Comparison of ENCODE assay signal across 9 cellular contexts in the genomic region with DNA sequence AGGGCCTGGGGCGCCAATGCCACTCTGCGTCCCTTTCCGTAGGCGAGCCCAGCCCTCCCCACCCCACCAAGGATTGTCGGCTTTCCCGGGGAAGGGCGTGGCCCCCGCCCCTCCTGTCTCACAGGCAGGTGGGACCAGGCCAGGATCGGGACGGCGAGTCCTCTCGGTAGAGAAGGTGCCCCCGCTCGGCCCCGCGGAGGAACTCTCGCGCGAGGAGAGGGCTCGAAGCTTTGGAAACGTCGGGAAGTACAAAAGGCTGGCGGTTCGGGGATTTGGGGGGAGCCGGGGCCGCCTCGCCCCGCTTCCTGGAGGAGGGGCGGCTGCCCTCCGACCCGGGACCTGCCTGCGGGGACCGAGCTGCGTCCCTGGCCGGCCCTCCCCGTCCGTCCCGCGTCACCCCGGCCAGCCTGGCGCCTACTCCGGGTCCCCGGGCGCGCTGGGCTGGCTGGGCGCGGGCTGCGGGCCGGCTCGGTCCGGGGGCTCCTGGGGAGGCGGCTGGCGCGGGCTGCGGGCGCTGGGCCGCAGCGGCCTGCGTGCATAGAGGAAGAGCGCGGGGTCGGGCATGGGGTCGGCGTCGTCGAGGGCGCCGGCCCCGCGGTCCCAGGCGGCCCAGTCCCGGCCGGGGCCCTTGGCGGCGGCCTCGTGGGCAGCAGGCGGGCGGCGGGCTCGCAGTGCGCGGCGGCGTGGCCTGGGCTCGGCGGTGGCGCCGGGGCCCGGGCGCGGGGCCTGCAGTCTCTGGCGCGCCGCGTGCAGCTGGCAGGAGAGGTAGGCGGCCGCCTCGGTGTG. TPM values are rescaled to one million over a fixed set of nuclear protein-coding genes. Genes with fewer than 3 reads are reported as not detected.
DNase-seq lines count a peak whose midpoint lies in the region; ATAC-seq and TF ChIP-seq lines count a peak whose summit lies in the region.
"Had no signal": no experiment of that assay in that cellular context is flagged by ENCODE, and none has a peak within 500 bp of the region (broad histone marks: within the 10 kb centered on the region; RNA-seq: fewer than 3 reads in every experiment).

No MANE protein-coding gene starts in this region.

- H3K4me3 Mint-ChIP-seq in T-helper 2 cell treated with Interferon-gamma antibody and Interleukin-4, amounts not matched to agents 5 μg/mL and 100 μg/mL, for 36 hours: peak overlapping the region; percentile 21
- H3K4me3 Mint-ChIP-seq in memory B cell: peak overlapping the region; percentile 79

- no peaks in the 10 kb centered on the region for H3K36me3 ChIP-seq in suprapubic skin

- peak; percentile 27 for ATAC-seq in memory B cell (ENCODE audit: low read depth)
- no peak for ATAC-seq in HG03565 (IDR thresholded peaks at IDR 0.05; ENCODE audit: unreplicated experiment)

- no peak for TF ChIP-seq POLR2A in suprapubic skin (IDR thresholded peaks at IDR 0.05)

- no peaks in the 10 kb centered on the region for H3K9me3 ChIP-seq in suprapubic skin

- H3K27ac ChIP-seq in suprapubic skin: peak overlapping the region; percentile 54

- H3K4me1 ChIP-seq in suprapubic skin: peaks cover 16% of the 10 kb centered on the region

- no peaks in the 10 kb centered on the region for H3K9me3 Mint-ChIP-seq in T-helper 2 cell treated with Interferon-gamma antibody and Interleukin-4, amounts not matched to agents 5 μg/mL and 100 μg/mL, for 36 hours
- H3K9me3 Mint-ChIP-seq in memory B cell: no peaks in the 10 kb centered on the region

- 2% methylated on average over 28 of the region's 98 CpGs for WGBS in suprapubic skin

- H3K27ac Mint-ChIP-seq in T-helper 2 cell treated with Interferon-gamma antibody and Interleukin-4, amounts not matched to agents 5 μg/mL and 100 μg/mL, for 36 hours: no peak overlapping the region
- H3K27ac Mint-ChIP-seq in memory B cell: no peak overlapping the region

- peaks cover 41% of the 10 kb centered on the region for H3K27me3 ChIP-seq in suprapubic skin

- peak overlapping the region; percentile 48 for H3K4me3 ChIP-seq in suprapubic skin

- TF ChIP-seq CTCF in suprapubic skin (IDR thresholded peaks at IDR 0.05): no peak

- no peaks in the 10 kb centered on the region for H3K4me1 Mint-ChIP-seq in T-helper 2 cell treated with Interferon-gamma antibody and Interleukin-4, amounts not matched to agents 5 μg/mL and 100 μg/mL, for 36 hours (ENCODE audit: low read depth)
- peaks cover 5% of the 10 kb centered on the region for H3K4me1 Mint-ChIP-seq in memory B cell

- DNase-seq in T-helper 2 cell treated with Interferon-gamma antibody and Interleukin-4, amounts not matched to agents 5 μg/mL and 100 μg/mL, for 36 hours (ENCODE audit: low spot score): no peak
- DNase-seq in T-helper 2 cell (no peak), ecto neural progenitor cell (ENCODE audit: low spot score) (peak; percentile 80), memory B cell (ENCODE audit: low spot score in 2 of 2) (peak in 1 of 2 donors; percentile 21), suprapubic skin (ENCODE audit: low spot score in 2 of 2) (peak in 1 of 2 donors; percentile 66), NCI-H2196 (lab: John Stamatoyannopoulos, UW; ENCODE audit: unreplicated experiment) (no peak)
- no peak for DNase-seq in stimulated activated CD4-positive, alpha-beta T cell treated with anti-CD3 and anti-CD28 coated beads, Interleukin-4, amount 100 ng/mL, for 4 hours
- DNase-seq: NCI-H748 treated with DMSO at 0.1 percent for 48 hours had no signal

- H3K27me3 Mint-ChIP-seq in T-helper 2 cell treated with Interferon-gamma antibody and Interleukin-4, amounts not matched to agents 5 μg/mL and 100 μg/mL, for 36 hours (ENCODE audit: low read depth): peaks cover 14% of the 10 kb centered on the region
- H3K27me3 Mint-ChIP-seq in memory B cell: peaks cover 11% of the 10 kb centered on the region

- TF ChIP-seq EP300 in suprapubic skin (IDR thresholded peaks at IDR 0.05): no peak

- H3K36me3 Mint-ChIP-seq in T-helper 2 cell treated with Interferon-gamma antibody and Interleukin-4, amounts not matched to agents 5 μg/mL and 100 μg/mL, for 36 hours (ENCODE audit: low read depth): no peaks in the 10 kb centered on the region
- peaks cover 3% of the 10 kb centered on the region for H3K36me3 Mint-ChIP-seq in memory B cell

RNA-seq across cellular contexts. Expression of a gene that starts 12.6 kb away (rescaled TPM):
- total RNA-seq in suprapubic skin: 100 to 1,000 TPM; 120 to 291 (median 151) TPM

RNA-seq across cellular contexts. Expression of a gene that starts 25.3 kb away (rescaled TPM):
- total RNA-seq in suprapubic skin: 1 to 10 TPM in 2 of 4 donors, under 1 TPM in 2; 0.42 to 1.6 (median 0.84) TPM
